Comparison of ENCODE assay signal across 8 cellular contexts in genomic region chr6:43510827-43511163, GRCh38. TPM values are rescaled to one million over a fixed set of nuclear protein-coding genes. Genes with fewer than 3 reads are reported as not detected.
DNase-seq lines count a peak whose midpoint lies in the region; ATAC-seq and TF ChIP-seq lines count a peak whose summit lies in the region.

No MANE protein-coding gene starts in this region.

- TF ChIP-seq CTCF in WTC11 (IDR thresholded peaks at IDR 0.05) = no peak
- TF ChIP-seq CTCF in gastroesophageal sphincter (IDR thresholded peaks at IDR 0.05) = no peak
- TF ChIP-seq CTCF in retinal pigment epithelial cell (conservative IDR thresholded peaks at IDR 0.05; ENCODE audit: low read depth, low read length) = no peak

- H3K27ac Mint-ChIP-seq in WTC11 = no peak overlapping the region

- no peak for TF ChIP-seq EP300 in gastroesophageal sphincter (IDR thresholded peaks at IDR 0.05)

- WGBS in gastroesophageal sphincter (ENCODE audit: low coverage in 1 of 2), 2 donors = no CpG with 5 or more reads among the region's 10 CpGs

- peaks cover 0 to 55% of the 10 kb centered on the region in 2 donors for H3K36me3 ChIP-seq in gastroesophageal sphincter

- H3K27ac ChIP-seq in gastroesophageal sphincter = peak overlapping the region in 3 of 4 donors; percentile 68 to 70 (median 69)

- DNase-seq in DMS53 (lab: John Stamatoyannopoulos, UW) (peak; percentile 87), WTC11 (ENCODE audit: low spot score) (no peak), retinal pigment epithelial cell (ENCODE audit: low read depth) (no peak), COLO829 (ENCODE audit: low spot score) (no peak), retina (no peak)

- H3K27me3 ChIP-seq in gastroesophageal sphincter = peaks cover 7% of the 10 kb centered on the region

- POLR2A ChIA-PET in WTC11 (lab: Charles Lee) = interaction anchor here (1.1 to 1.4 kb wide), 3 partner anchors 19 to 582 kb away, joined by 3 to 4 read pairs (median 3); partner anchors contain the start of genes CNPY3 and CUL9

- peaks cover 40% of the 10 kb centered on the region for H3K36me3 Mint-ChIP-seq in WTC11

- H3K4me3 ChIP-seq in gastroesophageal sphincter (peak overlapping the region in 1 of 2 donors; percentile 80), retinal pigment epithelial cell (ENCODE audit: low read length) (peak overlapping the region; percentile 49)

- H3K4me3 Mint-ChIP-seq in WTC11 = peak overlapping the region; percentile 66

- no peak for TF ChIP-seq POLR2A in gastroesophageal sphincter (IDR thresholded peaks at IDR 0.05)

- H3K9me3 Mint-ChIP-seq in WTC11 = no peaks in the 10 kb centered on the region

- CTCF ChIA-PET in WTC11 (lab: Charles Lee) = interaction anchor here (1.0 to 3.1 kb wide), 4 partner anchors 16 to 155 kb away, joined by 3 to 31 read pairs (median 4); no protein-coding TSS in a partner anchor

- H3K4me1 ChIP-seq in gastroesophageal sphincter = peaks cover 2 to 67% (median 23%) of the 10 kb centered on the region in 3 donors

- H3K4me1 Mint-ChIP-seq in WTC11 = peaks cover 31% of the 10 kb centered on the region

- peaks cover 28% of the 10 kb centered on the region for H3K27me3 Mint-ChIP-seq in WTC11 (ENCODE audit: low read depth)

- H3K9me3 ChIP-seq in gastroesophageal sphincter = no peaks in the 10 kb centered on the region

- ATAC-seq in WTC11 (no peak), gastroesophageal sphincter (no peak), GM18520 (IDR thresholded peaks at IDR 0.05; ENCODE audit: unreplicated experiment) (no peak), GM19324 (IDR thresholded peaks at IDR 0.05; ENCODE audit: low FRiP score, unreplicated experiment) (no peak)

TF ChIP-seq in WTC11, 78 proteins besides CTCF, POLR2A, EP300 and RAD21:
- TF ChIP-seq ZNF512 (CRISPR knock-in tag; IDR thresholded peaks at IDR 0.05; ENCODE audit: borderline replicate concordance) (no peak), TEAD4 (CRISPR knock-in tag; IDR thresholded peaks at IDR 0.05) (no peak), ERG (CRISPR knock-in tag; IDR thresholded peaks at IDR 0.05) (no peak), MYBL2 (CRISPR knock-in tag; IDR thresholded peaks at IDR 0.05) (no peak), ATF3 (CRISPR knock-in tag; conservative IDR thresholded peaks at IDR 0.05) (no peak), ZNF671 (CRISPR knock-in tag; IDR thresholded peaks at IDR 0.05) (no peak), ESRRA (CRISPR knock-in tag; IDR thresholded peaks at IDR 0.05; ENCODE audit: borderline replicate concordance) (no peak), ZNF423 (CRISPR knock-in tag; IDR thresholded peaks at IDR 0.05) (no peak), NR3C1 (CRISPR knock-in tag; conservative IDR thresholded peaks at IDR 0.05; ENCODE audit: low read depth) (no peak)
TF ChIP-seq in WTC11: peak in this region for 0.

RNA-seq across cellular contexts. Expression of gene LRRC73, which starts 0.6 kb away (rescaled TPM):
- 0.73 to 1.4 TPM (median 0.76 TPM) in 3 replicates for total RNA-seq in WTC11 (2021)
- total RNA-seq in gastroesophageal sphincter = under 1 TPM in 2 of 4 donors, not detected in 2; 0.16 to 0.31 TPM

RNA-seq across cellular contexts. Expression of gene YIPF3, which starts 5.9 kb away (rescaled TPM):
- total RNA-seq in WTC11 (2021) = 79.1 to 82.4 TPM (median 81.3 TPM) in 3 replicates
- total RNA-seq in gastroesophageal sphincter = 100 to 1,000 TPM in 1 of 4 donors, 10 to 100 TPM in 3; 66.4 to 110 (median 82.8) TPM

RNA-seq across cellular contexts. Expression of gene POLR1C, which starts 6.1 kb away (rescaled TPM):
- total RNA-seq in WTC11 (2021) (32.8 to 46.6 TPM (median 34.2 TPM) in 3 replicates), gastroesophageal sphincter (10 to 100 TPM; 16.9 to 30.4 (median 24.7) TPM)

RNA-seq across cellular contexts. Expression of gene TJAP1, which starts 33.4 kb away (rescaled TPM):
- total RNA-seq in WTC11 (2021) (40.2 to 40.8 TPM (median 40.4 TPM) in 3 replicates), gastroesophageal sphincter (10 to 100 TPM; 20.1 to 36.0 (median 27.8) TPM)

RNA-seq across cellular contexts. Expression of gene DLK2, which starts 55.4 kb away (rescaled TPM):
- total RNA-seq in WTC11 (2021) (0.18 to 0.81 TPM (median 0.37 TPM) in 3 replicates), gastroesophageal sphincter (under 1 TPM in 1 of 4 donors, not detected in 3; 0.54 TPM)
